Comparison of ENCODE assay signal across 18 cellular contexts in the genomic region with DNA sequence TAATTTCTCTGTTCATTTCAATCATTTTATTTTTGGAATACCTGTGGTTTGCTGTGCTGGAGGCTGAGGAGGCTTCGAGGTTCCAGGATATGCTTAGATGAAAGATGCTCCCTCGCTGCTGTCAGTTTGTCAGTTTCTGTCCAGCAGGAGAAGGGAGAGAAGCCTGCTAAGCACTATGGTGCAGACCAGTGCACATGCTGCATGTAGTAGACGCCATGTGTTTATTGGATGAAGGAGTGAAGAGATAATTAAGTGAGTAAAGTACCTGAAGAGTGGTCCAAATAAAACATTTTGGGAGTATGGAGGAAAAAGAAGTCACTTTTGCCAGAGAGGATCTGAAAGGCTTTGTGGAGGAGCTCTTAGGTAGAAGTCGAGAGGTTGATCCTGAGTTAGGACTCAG. TPM values are rescaled to one million over a fixed set of nuclear protein-coding genes. Genes with fewer than 3 reads are reported as not detected.
DNase-seq lines count a peak whose midpoint lies in the region; ATAC-seq, FAIRE-seq and TF ChIP-seq lines count a peak whose summit lies in the region.
"Had no signal": no experiment of that assay in that cellular context is flagged by ENCODE, and none has a peak within 500 bp of the region (broad histone marks: within the 10 kb centered on the region; RNA-seq: fewer than 3 reads in every experiment).

No MANE protein-coding gene starts in this region.

- no peak for FAIRE-seq in K562 (lab: Jason Lieb, UNC)
- FAIRE-seq: G401.6, GM12892, H54 had no signal

- ATAC-seq in left cardiac atrium = no peak
- ATAC-seq in K562 = no peak

- no peak for TF ChIP-seq RAD21 in K562 (CRISPR knock-in tag; conservative IDR thresholded peaks at IDR 0.05 in 1 of 2, IDR thresholded peaks at IDR 0.05 in 1 of 2)

- H3K4me1 ChIP-seq in right atrium auricular region = peaks cover 0 to 69% of the 10 kb centered on the region in 2 donors
- H3K4me1 ChIP-seq in K562 (replicated peaks in 1 of 2; ENCODE audit: control insufficient read depth in 2 of 2, insufficient read depth in 2 of 2, low read length in 2 of 2) = peaks cover 5 to 12% of the 10 kb centered on the region in 2 experiments; a peak in 3 of 5 replicates

- CTCF ChIA-PET in K562 (lab: Yijun Ruan, JAX; ENCODE audit: low intra/inter-chr PET ratio) = no interaction called here

- H3K36me3 ChIP-seq in right atrium auricular region = no peaks in the 10 kb centered on the region
- H3K36me3 ChIP-seq in K562 (ENCODE audit: control insufficient read depth, insufficient read depth, low read length) = no peaks in the 10 kb centered on the region
- H3K36me3 ChIP-seq: HAP-1 had no signal

- no peaks in the 10 kb centered on the region for H3K79me2 ChIP-seq in K562 (ENCODE audit: control insufficient read depth, insufficient read depth, low read length)

- H3K4me2 ChIP-seq in K562 (ENCODE audit: insufficient read depth, low read length) = no peak overlapping the region

- H3K4me3 ChIP-seq in right atrium auricular region = no peak overlapping the region
- no peak overlapping the region for H3K4me3 ChIP-seq in K562
- H3K4me3 ChIP-seq: HAP-1 had no signal

- no peaks in the 10 kb centered on the region for H3K9me1 ChIP-seq in K562 (ENCODE audit: control insufficient read depth, insufficient read depth, low read length)

- H3K9me3 ChIP-seq in right atrium auricular region (no peaks in the 10 kb centered on the region), K562 (replicated peaks; ENCODE audit: control insufficient read depth, insufficient read depth, low read depth, low read length) (no peaks in the 10 kb centered on the region)
- H3K9me3 ChIP-seq: HAP-1 had no signal

- in situ Hi-C loops in K562 (cut with MboI) = no loop called here

- peaks cover 3% of the 10 kb centered on the region; the same call in 1 of the 2 replicates for H4K20me1 ChIP-seq in K562 (replicated peaks; ENCODE audit: control insufficient read depth, insufficient read depth, low read length)

- H2AFZ ChIP-seq in K562 (ENCODE audit: low read depth, low read length) = no peak overlapping the region

- no peak for TF ChIP-seq POLR2A in K562 (conservative IDR thresholded peaks at IDR 0.05)

- H3K27ac ChIP-seq in right atrium auricular region = peak overlapping the region; percentile 79 to 87
- no peak overlapping the region for H3K27ac ChIP-seq in K562 (ENCODE audit: extremely low read depth, low read depth, low read length)
- H3K27ac ChIP-seq in caudate nucleus (ENCODE audit: low read depth, low read length) = peak overlapping the region; percentile 72

- DNase-seq in right atrium auricular region (ENCODE audit: low spot score) (no peak), left cardiac atrium (no peak), K562 (ENCODE audit: extremely low read depth in 1 of 4, low spot score in 3 of 4) (no peak), caudate nucleus (lab: John Stamatoyannopoulos, UW) (peak in 2 of 61 donors; percentile 26 to 67), NCI-H226 (no peak), LoVo (ENCODE audit: low spot score) (no peak)
- DNase-seq: C1 segment of cervical spinal cord; Calu3; CD4-positive, alpha-beta memory T cell; COR-L47; DMS153; DND-41; GOT3; HFFc6 had no signal

- H3K27me3 ChIP-seq in right atrium auricular region (no peaks in the 10 kb centered on the region), K562 (ENCODE audit: control insufficient read depth in 2 of 2, insufficient read depth in 2 of 2, low read length in 2 of 2) (peaks cover 13 to 39% of the 10 kb centered on the region in 2 experiments)

- 1% methylated on average over 4 of the region's 4 CpGs for WGBS in K562 (ENCODE audit: insufficient coverage, low coverage, missing lambda C conversion rate)

- no peak overlapping the region for H3K9ac ChIP-seq in K562 (ENCODE audit: insufficient read depth in 1 of 2, low read depth in 2 of 2, low read length in 2 of 2)

- no peak for TF ChIP-seq CTCF in right atrium auricular region (IDR thresholded peaks at IDR 0.05)
- no peak for TF ChIP-seq CTCF in K562 (IDR thresholded peaks at IDR 0.05 in 2 of 3, conservative IDR thresholded peaks at IDR 0.05 in 1 of 3; ENCODE audit: insufficient read depth in 2 of 3, low read depth in 1 of 3, low read length in 3 of 3)

- no TSS peak for BruUV-seq in K562 (replicated peaks; lab: Mats Ljungman, UMichigan)

- POLR2A ChIA-PET in K562 (lab: Yijun Ruan, JAX) = no interaction called here

- intact Hi-C loops in left cardiac atrium (cut with DNase I) = loop anchor here in 1 of 2 donors (10.0 kb wide), 1 partner anchor 164 kb away; no protein-coding TSS in a partner anchor
- intact Hi-C loops in K562 (cut with micrococcal nuclease) = no loop called here

- TF ChIP-seq EP300 in K562 (IDR thresholded peaks at IDR 0.05; ENCODE audit: low read length) = no peak

TF ChIP-seq in K562, 482 proteins besides CTCF, POLR2A, EP300 and RAD21:
- TF ChIP-seq, protein P1, sequence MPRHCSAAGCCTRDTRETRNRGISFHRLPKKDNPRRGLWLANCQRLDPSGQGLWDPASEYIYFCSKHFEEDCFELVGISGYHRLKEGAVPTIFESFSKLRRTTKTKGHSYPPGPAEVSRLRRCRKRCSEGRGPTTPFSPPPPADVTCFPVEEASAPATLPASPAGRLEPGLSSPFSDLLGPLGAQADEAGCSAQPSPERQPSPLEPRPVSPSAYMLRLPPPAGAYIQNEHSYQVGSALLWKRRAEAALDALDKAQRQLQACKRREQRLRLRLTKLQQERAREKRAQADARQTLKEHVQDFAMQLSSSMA (CRISPR knock-in tag; IDR thresholded peaks at IDR 0.05) = no peak
- TF ChIP-seq ZKSCAN8 (CRISPR knock-in tag; IDR thresholded peaks at IDR 0.05) = 0 out of 2 replicates have a peak, but pooled peaks have one; percentile 56

RNA-seq across cellular contexts. Expression of a gene that starts 2.1 kb away (rescaled TPM):
- total RNA-seq in right atrium auricular region (10 to 100 TPM; 79.5 to 86.4 TPM), left cardiac atrium (10 to 100 TPM; 66.2 to 77.3 TPM), K562 (2014; rRNA removed) (not detected in 2 replicates), K562 (2014; rRNA removed; fragmentation: Illumina TruSeq; extraction: Trizol) (not detected in 2 replicates), K562 (2015; rRNA removed; fragmentation: Illumina TruSeq; extraction: Trizol) (not detected in 2 replicates), K562 (2021) (0.02 and 0.13 TPM in 2 replicates)
- total RNA-seq in K562 (2011; cell fraction: chromatin; rRNA removed; ENCODE audit: low replicate concordance) = not detected in 2 replicates
- total RNA-seq in K562 (2011; cell fraction: nucleolus; rRNA removed) = not detected in 2 replicates
- total RNA-seq in K562 (2011; cell fraction: nucleoplasm; rRNA removed) = not detected in 2 replicates
- polyA plus RNA-seq in K562 (2011; rRNA removed) (not detected in 2 replicates), K562 (2014; fragmentation: Illumina TruSeq; extraction: Trizol) (not detected in 2 replicates), K562 (2014; fragmentation: Nextera tagmentation; extraction: Ambion mirVana) (under 1 TPM; 0.04 to 0.08 TPM), K562 (2014; rRNA removed) (not detected in 2 replicates)
- polyA plus RNA-seq in K562 (2011; cell fraction: cytosol; rRNA removed) = not detected in 2 replicates
- not detected in 2 replicates for polyA plus RNA-seq in K562 (2011; cell fraction: nucleus; rRNA removed)
- 0.09 and 0.21 TPM in 2 replicates for polyA plus RNA-seq in K562 (2012)
- not detected in 2 replicates for polyA minus RNA-seq in K562 (2011; rRNA and poly(A)+ RNA removed)
- not detected in 2 replicates for polyA minus RNA-seq in K562 (2011; cell fraction: cytosol; rRNA and poly(A)+ RNA removed)
- polyA minus RNA-seq in K562 (2011; cell fraction: nucleus; rRNA and poly(A)+ RNA removed) = under 0.01 TPM in 1 of 2 replicates, not detected in the other

Comparison
In these comparisons a context has a peak if more than half of its experiments do, and no peak if none do; other contexts are left out.
1. RNA of a gene that starts 2.1 kb away (total RNA-seq): 79.5 to 86.4 TPM in right atrium auricular region and 66.2 to 77.3 TPM in left cardiac atrium; 0.02 to 0.13 TPM in K562; every median in the first group is over 10 times any median in the second.